8 cellular contexts compared by ENCODE assay signal in the genomic region with DNA sequence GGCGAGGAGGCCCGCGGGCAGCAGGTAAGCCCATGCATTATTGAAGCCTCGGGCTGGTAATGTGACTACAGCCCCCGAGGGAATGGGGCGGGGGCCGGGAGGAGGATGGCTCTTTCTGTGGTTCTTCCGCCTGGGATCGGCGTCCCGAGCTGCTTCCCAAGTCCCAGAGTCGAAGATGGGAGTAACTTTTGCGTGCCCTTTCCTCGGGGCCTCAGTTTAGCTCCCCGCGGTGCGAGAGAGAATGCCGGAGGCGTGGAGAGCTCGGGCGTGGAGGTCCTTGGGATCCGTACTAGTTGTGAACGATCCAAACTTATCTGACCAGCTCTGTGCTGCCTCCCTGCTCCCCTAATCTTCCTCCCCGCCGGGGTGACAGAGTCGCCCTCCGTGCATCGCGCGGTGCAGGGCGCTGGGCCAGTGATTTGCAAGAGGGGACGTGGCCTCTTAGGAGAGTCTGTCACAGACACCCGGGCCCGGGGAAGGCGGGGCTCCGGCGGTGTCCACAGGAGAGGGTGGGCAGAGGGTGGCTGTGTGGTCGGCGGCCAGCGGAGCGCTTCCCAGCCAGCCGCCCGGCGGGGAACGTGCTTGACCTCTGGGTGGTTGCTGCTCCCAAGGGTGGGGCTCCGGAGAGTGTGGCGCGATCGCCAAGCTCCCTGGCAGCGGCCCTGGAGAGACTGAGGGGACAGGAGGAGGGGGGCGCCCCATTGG. TPM values are rescaled to one million over a fixed set of nuclear protein-coding genes. Genes with fewer than 3 reads are reported as not detected.
DNase-seq lines count a peak whose midpoint lies in the region; ATAC-seq and TF ChIP-seq lines count a peak whose summit lies in the region.

No MANE protein-coding gene starts in this region.

- H3K9me3 ChIP-seq in CD4-positive, alpha-beta memory T cell (ENCODE audit: control insufficient read depth in 1 of 2, low read length in 2 of 2) = no peaks in the 10 kb centered on the region
- H3K9me3 ChIP-seq in effector memory CD4-positive, alpha-beta T cell (ENCODE audit: control insufficient read depth, low read length) = no peaks in the 10 kb centered on the region
- H3K9me3 ChIP-seq in lower lobe of right lung = no peaks in the 10 kb centered on the region

- no peaks in the 10 kb centered on the region for H3K36me3 ChIP-seq in CD4-positive, alpha-beta memory T cell (ENCODE audit: insufficient read depth, low read length)
- no peaks in the 10 kb centered on the region for H3K36me3 ChIP-seq in effector memory CD4-positive, alpha-beta T cell (ENCODE audit: control insufficient read depth, insufficient read depth, low read length)
- H3K36me3 ChIP-seq in lower lobe of right lung = no peaks in the 10 kb centered on the region

- peak overlapping the region; percentile 65 to 89 for H3K4me3 ChIP-seq in CD4-positive, alpha-beta memory T cell (ENCODE audit: low read length in 2 of 2)
- peak overlapping the region; percentile 96 for H3K4me3 ChIP-seq in effector memory CD4-positive, alpha-beta T cell (ENCODE audit: insufficient read depth, low read depth, low read length, poor library complexity, severe bottlenecking)
- peak overlapping the region; percentile 96 for H3K4me3 ChIP-seq in lower lobe of right lung

- CTCF ChIA-PET in CD4-positive, alpha-beta memory T cell (lab: Charles Lee; ENCODE audit: partially characterized antibody) = interaction anchor here (0.9 to 1.4 kb wide), 7 partner anchors 13 to 203 kb away, joined by 3 to 4 read pairs (median 3); no protein-coding TSS in a partner anchor
- CTCF ChIA-PET in activated CD4-positive, alpha-beta T cell treated with anti-CD3 and anti-CD28 coated beads, Interleukin-2, amount 10 ng/mL, durations not matched to agents 7 days and 5 days (lab: Charles Lee) = interaction anchor here (0.8 to 1.4 kb wide), 4 partner anchors 11 to 278 kb away, joined by 3 to 6 read pairs (median 4); no protein-coding TSS in a partner anchor

- ATAC-seq in GM21423 (IDR thresholded peaks at IDR 0.05; ENCODE audit: unreplicated experiment) (peak; percentile 45), lower lobe of right lung (peak; percentile 77 to 81)
- peak; percentile 79 for ATAC-seq in stimulated activated effector memory CD8-positive, alpha-beta T cell treated with anti-CD3 and anti-CD28 coated beads, Interleukin-12 subunit alpha, Interleukin-12 subunit beta, amount 100 ng/mL, for 72 hours

- H3K27ac Mint-ChIP-seq in CD4-positive, alpha-beta memory T cell = peak overlapping the region; percentile 53 to 86 (median 68)
- H3K27ac Mint-ChIP-seq in activated CD4-positive, alpha-beta T cell treated with anti-CD3 and anti-CD28 coated beads, Interleukin-2, amount 10 ng/mL, durations not matched to agents 7 days and 5 days = peak overlapping the region; percentile 64
- peak overlapping the region; percentile 86 for H3K27ac Mint-ChIP-seq in stimulated activated effector memory CD8-positive, alpha-beta T cell treated with anti-CD3 and anti-CD28 coated beads, Interleukin-12 subunit alpha, Interleukin-12 subunit beta, amount 100 ng/mL, for 72 hours

- no peaks in the 10 kb centered on the region for H3K27me3 Mint-ChIP-seq in CD4-positive, alpha-beta memory T cell
- peaks cover 31% of the 10 kb centered on the region for H3K27me3 Mint-ChIP-seq in activated CD4-positive, alpha-beta T cell treated with anti-CD3 and anti-CD28 coated beads, Interleukin-2, amount 10 ng/mL, durations not matched to agents 7 days and 5 days

- H3K9me3 Mint-ChIP-seq in CD4-positive, alpha-beta memory T cell = no peaks in the 10 kb centered on the region
- H3K9me3 Mint-ChIP-seq in activated CD4-positive, alpha-beta T cell treated with anti-CD3 and anti-CD28 coated beads, Interleukin-2, amount 10 ng/mL, durations not matched to agents 7 days and 5 days = no peaks in the 10 kb centered on the region
- H3K9me3 Mint-ChIP-seq in stimulated activated effector memory CD8-positive, alpha-beta T cell treated with anti-CD3 and anti-CD28 coated beads, Interleukin-12 subunit alpha, Interleukin-12 subunit beta, amount 100 ng/mL, for 72 hours = no peaks in the 10 kb centered on the region

- DNase-seq in CD4-positive, alpha-beta memory T cell = peak; percentile 19 to 47 (median 31)
- DNase-seq in LHCN-M2 (ENCODE audit: low read depth) (peak; percentile 67), lower lobe of right lung (peak; percentile 88), SIG-M5 treated with dmso at 0.1 percent for 504 hours (lab: John Stamatoyannopoulos, UW; ENCODE audit: unreplicated experiment) (no peak)
- DNase-seq in activated CD4-positive, alpha-beta T cell treated with anti-CD3 and anti-CD28 coated beads, Interleukin-2, amount 10 ng/mL, durations not matched to agents 7 days and 5 days = peak; percentile 39
- DNase-seq in effector memory CD4-positive, alpha-beta T cell = peak in 2 of 3 donors; percentile 7 to 12
- peak; percentile 34 to 80 for DNase-seq in stimulated activated effector memory CD8-positive, alpha-beta T cell treated with anti-CD3 and anti-CD28 coated beads, Interleukin-12 subunit alpha, Interleukin-12 subunit beta, amount 100 ng/mL, for 72 hours (ENCODE audit: low spot score in 2 of 2)

- H3K27ac ChIP-seq in CD4-positive, alpha-beta memory T cell (ENCODE audit: low read depth, low read length) = peak overlapping the region; percentile 10
- peak overlapping the region; percentile 18 for H3K27ac ChIP-seq in effector memory CD4-positive, alpha-beta T cell (ENCODE audit: insufficient read depth, low read length, poor library complexity, severe bottlenecking)
- peak overlapping the region; percentile 93 for H3K27ac ChIP-seq in lower lobe of right lung

- intact Hi-C loops in CD4-positive, alpha-beta memory T cell (cut with micrococcal nuclease) = loop anchor here (2.0 to 10.0 kb wide), 5 partner anchors 65 to 189 kb away; partner anchors contain the start of gene SF3B5
- intact Hi-C loops in lower lobe of right lung (cut with DNase I) = no loop called here

- no peak for TF ChIP-seq CTCF in lower lobe of right lung (IDR thresholded peaks at IDR 0.05)

- no peaks in the 10 kb centered on the region for H3K27me3 ChIP-seq in CD4-positive, alpha-beta memory T cell (ENCODE audit: insufficient read depth, low read length)
- no peaks in the 10 kb centered on the region for H3K27me3 ChIP-seq in effector memory CD4-positive, alpha-beta T cell (replicated peaks; ENCODE audit: control insufficient read depth, insufficient read depth, low read length, poor library complexity, severe bottlenecking)
- no peaks in the 10 kb centered on the region for H3K27me3 ChIP-seq in lower lobe of right lung (ENCODE audit: low read depth)

- H3K4me3 Mint-ChIP-seq in CD4-positive, alpha-beta memory T cell = peak overlapping the region; percentile 88 to 98 (median 96)
- peak overlapping the region; percentile 91 for H3K4me3 Mint-ChIP-seq in activated CD4-positive, alpha-beta T cell treated with anti-CD3 and anti-CD28 coated beads, Interleukin-2, amount 10 ng/mL, durations not matched to agents 7 days and 5 days
- peak overlapping the region; percentile 97 for H3K4me3 Mint-ChIP-seq in stimulated activated effector memory CD8-positive, alpha-beta T cell treated with anti-CD3 and anti-CD28 coated beads, Interleukin-12 subunit alpha, Interleukin-12 subunit beta, amount 100 ng/mL, for 72 hours

- peaks cover 20% of the 10 kb centered on the region for H3K4me1 ChIP-seq in CD4-positive, alpha-beta memory T cell (ENCODE audit: insufficient read depth, low read length)
- peaks cover 6% of the 10 kb centered on the region for H3K4me1 ChIP-seq in effector memory CD4-positive, alpha-beta T cell (ENCODE audit: control insufficient read depth, insufficient read depth, low read length, poor library complexity, severe bottlenecking)
- peaks cover 23% of the 10 kb centered on the region for H3K4me1 ChIP-seq in lower lobe of right lung

- peaks cover 0 to 9% of the 10 kb centered on the region in 2 donors for H3K36me3 Mint-ChIP-seq in CD4-positive, alpha-beta memory T cell
- H3K36me3 Mint-ChIP-seq in activated CD4-positive, alpha-beta T cell treated with anti-CD3 and anti-CD28 coated beads, Interleukin-2, amount 10 ng/mL, durations not matched to agents 7 days and 5 days (ENCODE audit: low read depth) = no peaks in the 10 kb centered on the region
- H3K36me3 Mint-ChIP-seq in stimulated activated effector memory CD8-positive, alpha-beta T cell treated with anti-CD3 and anti-CD28 coated beads, Interleukin-12 subunit alpha, Interleukin-12 subunit beta, amount 100 ng/mL, for 72 hours = no peaks in the 10 kb centered on the region

- POLR2A ChIA-PET in CD4-positive, alpha-beta memory T cell (lab: Charles Lee; ENCODE audit: partially characterized antibody) = interaction anchor here (0.7 to 2.1 kb wide), 7 partner anchors 56 to 196 kb away, joined by 3 to 10 read pairs (median 4); no protein-coding TSS in a partner anchor
- POLR2A ChIA-PET in activated CD4-positive, alpha-beta T cell treated with anti-CD3 and anti-CD28 coated beads, Interleukin-2, amount 10 ng/mL, durations not matched to agents 7 days and 5 days (lab: Charles Lee) = no interaction called here

- peaks cover 11 to 23% (median 21%) of the 10 kb centered on the region in 4 donors for H3K4me1 Mint-ChIP-seq in CD4-positive, alpha-beta memory T cell
- peaks cover 22% of the 10 kb centered on the region for H3K4me1 Mint-ChIP-seq in activated CD4-positive, alpha-beta T cell treated with anti-CD3 and anti-CD28 coated beads, Interleukin-2, amount 10 ng/mL, durations not matched to agents 7 days and 5 days
- peaks cover 28% of the 10 kb centered on the region for H3K4me1 Mint-ChIP-seq in stimulated activated effector memory CD8-positive, alpha-beta T cell treated with anti-CD3 and anti-CD28 coated beads, Interleukin-12 subunit alpha, Interleukin-12 subunit beta, amount 100 ng/mL, for 72 hours

RNA-seq across cellular contexts. Expression of gene UTRN, which starts 0.8 kb away (rescaled TPM):
- total RNA-seq in CD4-positive, alpha-beta memory T cell = 100 to 1,000 TPM; 219 to 227 TPM
- polyA plus RNA-seq in CD4-positive, alpha-beta memory T cell = 10 to 100 TPM; 18.8 to 99.0 TPM
- total RNA-seq in LHCN-M2 (2014; rRNA removed) = 71.8 and 92.4 TPM in 2 replicates
- polyA plus RNA-seq in LHCN-M2 (2012) = 21.7 TPM
- 100 to 1,000 TPM; 134 to 143 TPM for total RNA-seq in activated CD4-positive, alpha-beta T cell treated with anti-CD3 and anti-CD28 coated beads, Interleukin-2, amount 10 ng/mL, durations not matched to agents 7 days and 5 days
- total RNA-seq in lower lobe of right lung = 275 TPM

Comparison
In these comparisons a context has a peak if more than half of its experiments do, and no peak if none do; other contexts are left out.
1. H3K27ac ChIP-seq: peak in every context shown above with its lines; median percentile 93 in lower lobe of right lung; 18 in effector memory CD4-positive, alpha-beta T cell; 10 in CD4-positive, alpha-beta memory T cell.